1 cellular context compared by ENCODE assay signal in the genomic region with DNA sequence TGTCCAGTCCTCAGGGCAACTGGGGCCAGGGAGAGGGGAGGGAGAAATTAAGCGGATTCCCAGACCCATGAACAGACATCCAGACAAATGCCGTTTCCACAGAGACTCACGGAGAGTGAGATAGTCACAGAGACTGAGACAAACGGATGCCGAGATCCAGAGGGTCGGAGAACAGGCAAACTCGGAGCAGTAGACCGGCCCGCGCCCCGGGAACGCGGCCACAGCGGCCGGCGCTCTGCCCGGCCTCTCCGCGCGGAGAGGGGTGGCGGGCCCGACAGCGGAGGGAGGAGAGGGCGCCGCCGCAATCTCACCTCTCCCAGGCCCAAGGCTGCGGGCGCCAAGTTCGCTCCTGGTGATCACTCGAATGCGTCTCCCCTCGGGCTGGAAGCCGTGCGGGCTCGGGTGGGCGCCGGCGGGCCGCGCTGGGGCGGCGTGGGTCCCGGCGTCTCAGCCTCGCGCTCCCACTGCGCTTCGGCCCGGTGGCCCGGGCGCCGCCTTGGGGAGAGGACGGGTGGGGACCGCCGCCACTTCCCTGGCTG.
TF ChIP-seq lines count a peak whose summit lies in the region.

No MANE protein-coding gene starts in this region.

TF ChIP-seq in K562, 482 proteins besides CTCF, POLR2A, EP300 and RAD21 (continued from another document and continues in another):
- TF ChIP-seq, protein P1, sequence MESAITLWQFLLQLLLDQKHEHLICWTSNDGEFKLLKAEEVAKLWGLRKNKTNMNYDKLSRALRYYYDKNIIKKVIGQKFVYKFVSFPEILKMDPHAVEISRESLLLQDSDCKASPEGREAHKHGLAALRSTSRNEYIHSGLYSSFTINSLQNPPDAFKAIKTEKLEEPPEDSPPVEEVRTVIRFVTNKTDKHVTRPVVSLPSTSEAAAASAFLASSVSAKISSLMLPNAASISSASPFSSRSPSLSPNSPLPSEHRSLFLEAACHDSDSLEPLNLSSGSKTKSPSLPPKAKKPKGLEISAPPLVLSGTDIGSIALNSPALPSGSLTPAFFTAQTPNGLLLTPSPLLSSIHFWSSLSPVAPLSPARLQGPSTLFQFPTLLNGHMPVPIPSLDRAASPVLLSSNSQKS (CRISPR knock-in tag; IDR thresholded peaks at IDR 0.05) = no peak
- TF ChIP-seq NCOA6 (IDR thresholded peaks at IDR 0.05) (peak; percentile 61; the same call in 1 of the 2 replicates), ZNF133 (CRISPR knock-in tag; IDR thresholded peaks at IDR 0.05) (no peak), PBX2 (CRISPR knock-in tag; IDR thresholded peaks at IDR 0.05; ENCODE audit: low read depth) (no peak), PBX2 (tag; conservative IDR thresholded peaks at IDR 0.05; ENCODE audit: low read depth) (no peak), RNF2 (IDR thresholded peaks at IDR 0.05) (no peak), CREM (IDR thresholded peaks at IDR 0.05; ENCODE audit: low read depth) (no peak), SRSF7 (optimal IDR thresholded peaks at IDR 0.05; ENCODE audit: low read depth, low read length) (no peak), SIN3A (IDR thresholded peaks at IDR 0.05; ENCODE audit: borderline replicate concordance in 2 of 2, control insufficient read depth in 1 of 2, low read depth in 2 of 2, low read length in 2 of 2) (0 out of 4 replicates have a peak, but pooled peaks of 1 of the 2 experiments have one; percentile 10), SAP30 (IDR thresholded peaks at IDR 0.05; ENCODE audit: borderline replicate concordance, insufficient read depth, low read depth, low read length, poor library complexity, severe bottlenecking) (peak; percentile 66), TRIM28 (IDR thresholded peaks at IDR 0.05) (no peak), ZMIZ1 (IDR thresholded peaks at IDR 0.05; ENCODE audit: low read depth in 2 of 2, low read length in 2 of 2) (no peak), CREBBP (IDR thresholded peaks at IDR 0.05; ENCODE audit: low read depth, low read length) (no peak), NELFE (IDR thresholded peaks at IDR 0.05; ENCODE audit: insufficient read depth, insufficient read length) (no peak), KLF13 (tag; IDR thresholded peaks at IDR 0.05; ENCODE audit: borderline replicate concordance, low read depth) (no peak), MIER1 (IDR thresholded peaks at IDR 0.05; ENCODE audit: low read depth) (no peak), CBX2 (IDR thresholded peaks at IDR 0.05; ENCODE audit: insufficient read depth, low read length, poor library complexity, severe bottlenecking) (no peak), ZZZ3 (IDR thresholded peaks at IDR 0.05) (no peak), GATA2 (CRISPR knock-in tag; IDR thresholded peaks at IDR 0.05) (no peak), RBM15 (IDR thresholded peaks at IDR 0.05; ENCODE audit: insufficient read depth, low read length) (no peak), ZNF766 (CRISPR knock-in tag; conservative IDR thresholded peaks at IDR 0.05) (no peak), ZNF778 (CRISPR knock-in tag; IDR thresholded peaks at IDR 0.05) (no peak), CREB3L1 (IDR thresholded peaks at IDR 0.05; ENCODE audit: borderline replicate concordance, low read depth) (no peak; the same call in 1 of the 2 replicates), ZNF316 (IDR thresholded peaks at IDR 0.05) (no peak), CCNT2 (IDR thresholded peaks at IDR 0.05; ENCODE audit: borderline replicate concordance, extremely low read depth, insufficient read length, low read depth, low read length) (no peak), RBM14 (IDR thresholded peaks at IDR 0.05; ENCODE audit: borderline replicate concordance, insufficient read depth, low read depth, low read length) (0 out of 2 replicates have a peak, but pooled peaks have one; percentile 93), NFATC3 (IDR thresholded peaks at IDR 0.05) (no peak), ZNF445 (CRISPR knock-in tag; IDR thresholded peaks at IDR 0.05; ENCODE audit: low read depth) (no peak), FOXP1 (CRISPR knock-in tag; IDR thresholded peaks at IDR 0.05) (no peak; the same call in 1 of the 2 replicates), HSF4 (CRISPR knock-in tag; IDR thresholded peaks at IDR 0.05; ENCODE audit: borderline replicate concordance) (no peak), FOXO4 (CRISPR knock-in tag; IDR thresholded peaks at IDR 0.05) (no peak), ZBTB33 (CRISPR knock-in tag; IDR thresholded peaks at IDR 0.05) (no peak), EZH2 (IDR thresholded peaks at IDR 0.05; ENCODE audit: borderline replicate concordance, low read depth, low read length) (no peak), ZNF79 (CRISPR knock-in tag; IDR thresholded peaks at IDR 0.05; ENCODE audit: low read depth) (no peak), PTBP1 (IDR thresholded peaks at IDR 0.05; ENCODE audit: low read depth, low read length) (no peak), ZBTB7A (IDR thresholded peaks at IDR 0.05; ENCODE audit: borderline replicate concordance, control insufficient read depth, low read depth, low read length) (peak; percentile 77; the same call in 1 of the 2 replicates), TAF7 (tag; IDR thresholded peaks at IDR 0.05) (no peak), SFPQ (IDR thresholded peaks at IDR 0.05; ENCODE audit: low read depth, low read length) (no peak), STAT5A (IDR thresholded peaks at IDR 0.05; ENCODE audit: borderline replicate concordance, low read length) (no peak), ZEB2 (IDR thresholded peaks at IDR 0.05) (no peak), C11orf30 (IDR thresholded peaks at IDR 0.05; ENCODE audit: low read depth) (no peak), HDAC3 (IDR thresholded peaks at IDR 0.05; ENCODE audit: borderline replicate concordance, partially characterized antibody) (no peak), GTF2A2 (tag; IDR thresholded peaks at IDR 0.05) (no peak), ZNF512 (tag; IDR thresholded peaks at IDR 0.05) (no peak), KAT2B (IDR thresholded peaks at IDR 0.05; ENCODE audit: low read depth, low read length) (no peak), ZNF282 (CRISPR knock-in tag; IDR thresholded peaks at IDR 0.05) (0 out of 2 replicates have a peak, but pooled peaks have one; percentile 63)
- TF ChIP-seq, protein P2, sequence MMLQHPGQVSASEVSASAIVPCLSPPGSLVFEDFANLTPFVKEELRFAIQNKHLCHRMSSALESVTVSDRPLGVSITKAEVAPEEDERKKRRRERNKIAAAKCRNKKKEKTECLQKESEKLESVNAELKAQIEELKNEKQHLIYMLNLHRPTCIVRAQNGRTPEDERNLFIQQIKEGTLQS (IDR thresholded peaks at IDR 0.05) = no peak
- TF ChIP-seq, protein P2 (CRISPR knock-in tag; conservative IDR thresholded peaks at IDR 0.05) = no peak
